In genomic region chr1:167618366-167618765, GRCh38 we compare ENCODE assay signal across 10 cellular contexts. TPM values are rescaled to one million over a fixed set of nuclear protein-coding genes. Genes with fewer than 3 reads are reported as not detected.
A peak's percentile ranks its signal among the peaks of the same experiment; 100 is the strongest.
DNase-seq lines count a peak whose midpoint lies in the region; ATAC-seq and TF ChIP-seq lines count a peak whose summit lies in the region.
"Had no signal": no experiment of that assay in that cellular context is flagged by ENCODE, and none has a peak within 500 bp of the region (broad histone marks: within the 10 kb centered on the region; RNA-seq: fewer than 3 reads in every experiment).

No MANE protein-coding gene starts in this region.

- H3K27me3 ChIP-seq in right atrium auricular region, result no peaks in the 10 kb centered on the region
- no peaks in the 10 kb centered on the region for H3K27me3 ChIP-seq in upper lobe of right lung
- no peaks in the 10 kb centered on the region for H3K27me3 ChIP-seq in uterus

- DNase-seq in right atrium auricular region (ENCODE audit: low spot score) (no peak), Right ventricle myocardium superior (no peak), upper lobe of right lung (no peak), uterus (no peak), NCI-H345 treated with DMSO at 0.1 percent for 48 hours (lab: John Stamatoyannopoulos, UW; ENCODE audit: unreplicated experiment) (no peak), SIG-M5 treated with dmso at 0.1 percent for 504 hours (lab: John Stamatoyannopoulos, UW; ENCODE audit: unreplicated experiment) (no peak)
- DNase-seq in activated T-helper 1 cell treated with anti-CD3 and anti-CD28 coated beads, Interleukin-12 subunit alpha, Interleukin-12 subunit beta, Interleukin-2, Interleukin-4 antibody, amounts not matched to agents 30 ng/mL and 10 ng/mL and 1 ng/mL, durations not matched to agents 14 hours and 24 hours and 36 hours (ENCODE audit: low spot score), result no peak
- DNase-seq: central memory CD4-positive, alpha-beta T cell had no signal

- 82 to 85% methylated on average over 12 of the region's 13 CpGs for WGBS in mesodermal cell (ENCODE audit: insufficient coverage in 2 of 2), 2 experiments

- H3K4me1 ChIP-seq in right atrium auricular region (peaks cover 0 to 19% of the 10 kb centered on the region in 2 donors), mesodermal cell (ENCODE audit: control insufficient read depth, insufficient read depth, low read length, poor library complexity, severe bottlenecking) (peaks cover 33% of the 10 kb centered on the region), upper lobe of right lung (peaks cover 24% of the 10 kb centered on the region), uterus (no peaks in the 10 kb centered on the region)

- ATAC-seq in Right ventricle myocardium superior (ENCODE audit: poor library complexity) (no peak), upper lobe of right lung (no peak)

- H3K36me3 ChIP-seq in right atrium auricular region, result no peaks in the 10 kb centered on the region
- H3K36me3 ChIP-seq in mesodermal cell (ENCODE audit: control insufficient read depth, insufficient read depth, low read length), result no peaks in the 10 kb centered on the region
- H3K36me3 ChIP-seq in upper lobe of right lung, result no peaks in the 10 kb centered on the region
- H3K36me3 ChIP-seq in uterus, result no peaks in the 10 kb centered on the region

- peaks cover 10% of the 10 kb centered on the region for H3K36me3 Mint-ChIP-seq in activated T-helper 1 cell treated with anti-CD3 and anti-CD28 coated beads, Interleukin-12 subunit alpha, Interleukin-12 subunit beta, Interleukin-2, Interleukin-4 antibody, amounts not matched to agents 30 ng/mL and 10 ng/mL and 1 ng/mL, durations not matched to agents 14 hours and 24 hours and 36 hours (ENCODE audit: low read depth)

- H3K9me3 Mint-ChIP-seq in activated T-helper 1 cell treated with anti-CD3 and anti-CD28 coated beads, Interleukin-12 subunit alpha, Interleukin-12 subunit beta, Interleukin-2, Interleukin-4 antibody, amounts not matched to agents 30 ng/mL and 10 ng/mL and 1 ng/mL, durations not matched to agents 14 hours and 24 hours and 36 hours, result peaks cover 12% of the 10 kb centered on the region

- H3K27ac ChIP-seq in right atrium auricular region (peak overlapping the region; percentile 35 to 51), mesodermal cell (ENCODE audit: low read depth, low read length, severe bottlenecking) (peak overlapping the region; percentile 86), upper lobe of right lung (peak overlapping the region; percentile 70), uterus (no peak overlapping the region)

- H3K27ac Mint-ChIP-seq in activated T-helper 1 cell treated with anti-CD3 and anti-CD28 coated beads, Interleukin-12 subunit alpha, Interleukin-12 subunit beta, Interleukin-2, Interleukin-4 antibody, amounts not matched to agents 30 ng/mL and 10 ng/mL and 1 ng/mL, durations not matched to agents 14 hours and 24 hours and 36 hours, result peak overlapping the region; percentile 95

- no peak for TF ChIP-seq CTCF in right atrium auricular region (IDR thresholded peaks at IDR 0.05)
- TF ChIP-seq CTCF in upper lobe of right lung (IDR thresholded peaks at IDR 0.05), result no peak
- no peak for TF ChIP-seq CTCF in uterus (IDR thresholded peaks at IDR 0.05)

- H3K4me1 Mint-ChIP-seq in activated T-helper 1 cell treated with anti-CD3 and anti-CD28 coated beads, Interleukin-12 subunit alpha, Interleukin-12 subunit beta, Interleukin-2, Interleukin-4 antibody, amounts not matched to agents 30 ng/mL and 10 ng/mL and 1 ng/mL, durations not matched to agents 14 hours and 24 hours and 36 hours (ENCODE audit: low read depth), result peaks cover 68% of the 10 kb centered on the region

- no peaks in the 10 kb centered on the region for H3K27me3 Mint-ChIP-seq in activated T-helper 1 cell treated with anti-CD3 and anti-CD28 coated beads, Interleukin-12 subunit alpha, Interleukin-12 subunit beta, Interleukin-2, Interleukin-4 antibody, amounts not matched to agents 30 ng/mL and 10 ng/mL and 1 ng/mL, durations not matched to agents 14 hours and 24 hours and 36 hours (ENCODE audit: insufficient read depth)

- H3K4me3 ChIP-seq in right atrium auricular region (no peak overlapping the region), mesodermal cell (ENCODE audit: extremely low read depth, insufficient read depth, low read length, poor library complexity, severe bottlenecking) (no peak overlapping the region), upper lobe of right lung (no peak overlapping the region), uterus (no peak overlapping the region)

- intact Hi-C loops in Right ventricle myocardium superior (cut with DNase I) (no loop called here), upper lobe of right lung (cut with DNase I) (no loop called here), uterus (cut with DNase I; ENCODE audit: low total_unique reads) (no loop called here)
- intact Hi-C loops in activated T-helper 1 cell treated with anti-CD3 and anti-CD28 coated beads, Interleukin-12 subunit alpha, Interleukin-12 subunit beta, Interleukin-2, Interleukin-4 antibody, amounts not matched to agents 30 ng/mL and 10 ng/mL and 1 ng/mL, durations not matched to agents 14 hours and 24 hours and 36 hours (cut with micrococcal nuclease), result no loop called here

- no peak for TF ChIP-seq POLR2A in uterus (IDR thresholded peaks at IDR 0.05)

- no peaks in the 10 kb centered on the region for H3K9me3 ChIP-seq in right atrium auricular region
- H3K9me3 ChIP-seq in mesodermal cell (ENCODE audit: control insufficient read depth, low read length), result peaks cover 11% of the 10 kb centered on the region
- H3K9me3 ChIP-seq in upper lobe of right lung, result no peaks in the 10 kb centered on the region
- H3K9me3 ChIP-seq in uterus, result peaks cover 0 to 2% of the 10 kb centered on the region in 2 donors

- H3K4me3 Mint-ChIP-seq in activated T-helper 1 cell treated with anti-CD3 and anti-CD28 coated beads, Interleukin-12 subunit alpha, Interleukin-12 subunit beta, Interleukin-2, Interleukin-4 antibody, amounts not matched to agents 30 ng/mL and 10 ng/mL and 1 ng/mL, durations not matched to agents 14 hours and 24 hours and 36 hours, result peak overlapping the region; percentile 81

RNA-seq across cellular contexts. Expression of gene RCSD1, which starts 11.7 kb away (rescaled TPM):
- total RNA-seq in right atrium auricular region (10 to 100 TPM; 26.5 to 39.3 TPM), Right ventricle myocardium superior (42.9 TPM), upper lobe of right lung (14.8 TPM), uterus (10 to 100 TPM in 2 of 4 donors, 1 to 10 TPM in 2; 1.8 to 21.3 (median 12.5) TPM)
- 78.6 and 81.9 TPM in 2 replicates for total RNA-seq in activated T-helper 1 cell treated with anti-CD3 and anti-CD28 coated beads, Interleukin-12 subunit alpha, Interleukin-12 subunit beta, Interleukin-2, Interleukin-4 antibody, amounts not matched to agents 30 ng/mL and 10 ng/mL and 1 ng/mL, durations not matched to agents 14 hours and 24 hours and 36 hours
- polyA plus RNA-seq in mesodermal cell (2013, experiment 1 of 2), result 49.2 TPM
- 45.0 TPM for polyA plus RNA-seq in mesodermal cell (2013, experiment 2 of 2)
- polyA plus RNA-seq: BJ had no signal

Comparison
In these comparisons a context has a peak if more than half of its experiments do, and no peak if none do; other contexts are left out.
1. H3K27ac ChIP-seq: peak in right atrium auricular region (2 of 2), mesodermal cell (single experiment) and upper lobe of right lung (single experiment); none in uterus (0 of 2).